Comparison of ENCODE assay signal across 9 cellular contexts in genomic region chr19:44111910-44112463, GRCh38. TPM values are rescaled to one million over a fixed set of nuclear protein-coding genes. Genes with fewer than 3 reads are reported as not detected.
DNase-seq lines count a peak whose midpoint lies in the region; ATAC-seq and TF ChIP-seq lines count a peak whose summit lies in the region.
"Had no signal": no experiment of that assay in that cellular context is flagged by ENCODE, and none has a peak within 500 bp of the region (broad histone marks: within the 10 kb centered on the region; RNA-seq: fewer than 3 reads in every experiment).

No MANE protein-coding gene starts in this region.

- TF ChIP-seq CTCF in PC-9 (conservative IDR thresholded peaks at IDR 0.05), result no peak

- BruUV-seq in PC-9 (replicated peaks; lab: Mats Ljungman, UMichigan), result no TSS peak

- H3K36me3 Mint-ChIP-seq in activated naive CD4-positive, alpha-beta T cell treated with anti-CD3 and anti-CD28 coated beads, Interleukin-2, amount 50 U/mL, for 24 hours, result peaks cover 27% of the 10 kb centered on the region
- peaks cover 10% of the 10 kb centered on the region for H3K36me3 Mint-ChIP-seq in effector memory CD8-positive, alpha-beta T cell (ENCODE audit: insufficient read depth)
- peaks cover 14 to 49% (median 36%) of the 10 kb centered on the region in 5 donors for H3K36me3 Mint-ChIP-seq in naive thymus-derived CD4-positive, alpha-beta T cell

- H3K27me3 ChIP-seq in PC-9 (ENCODE audit: insufficient read depth, low read depth), result no peaks in the 10 kb centered on the region
- no peaks in the 10 kb centered on the region for H3K27me3 ChIP-seq in naive thymus-derived CD4-positive, alpha-beta T cell (ENCODE audit: control insufficient read depth in 2 of 2, insufficient read depth in 2 of 2, low read length in 2 of 2)
- H3K27me3 ChIP-seq: body of pancreas had no signal

- ATAC-seq in effector memory CD8-positive, alpha-beta T cell (replicated peaks), result no peak
- no peak for ATAC-seq in naive thymus-derived CD4-positive, alpha-beta T cell
- ATAC-seq in GM21619 (IDR thresholded peaks at IDR 0.05; ENCODE audit: unreplicated experiment), result no peak
- ATAC-seq: body of pancreas had no signal

- POLR2A ChIA-PET in PC-9 (lab: Charles Lee; ENCODE audit: unreplicated experiment), result no interaction called here
- POLR2A ChIA-PET in naive thymus-derived CD4-positive, alpha-beta T cell (lab: Charles Lee), result interaction anchor here (0.7 kb wide), 2 partner anchors 17 to 19 kb away, joined by 3 to 4 read pairs; no protein-coding TSS in a partner anchor

- H3F3A ChIP-seq in PC-9 (ENCODE audit: insufficient read depth, low read depth), result no peaks in the 10 kb centered on the region

- intact Hi-C loops in PC-9 (cut with micrococcal nuclease; ENCODE audit: unreplicated experiment), result loop anchor here (5.0 to 10.0 kb wide), 2 partner anchors 95 to 193 kb away; partner anchors contain the start of gene ZNF235
- intact Hi-C loops in naive thymus-derived CD4-positive, alpha-beta T cell (cut with micrococcal nuclease), result loop anchor here in 1 of 2 donors (2.0 kb wide), 1 partner anchor 29 kb away; the partner anchor contains the start of gene ZNF234

- H3K4me3 ChIP-seq in PC-9, result peak overlapping the region; percentile 80
- H3K4me3 ChIP-seq in naive thymus-derived CD4-positive, alpha-beta T cell (ENCODE audit: low read length), result peak overlapping the region; percentile 89

- no peak overlapping the region for H3K27ac ChIP-seq in PC-9
- H3K27ac ChIP-seq in naive thymus-derived CD4-positive, alpha-beta T cell (ENCODE audit: low read depth, low read length), result no peak overlapping the region

- H3K27ac Mint-ChIP-seq in activated naive CD4-positive, alpha-beta T cell treated with anti-CD3 and anti-CD28 coated beads, Interleukin-2, amount 50 U/mL, for 24 hours, result no peak overlapping the region
- H3K27ac Mint-ChIP-seq in effector memory CD8-positive, alpha-beta T cell, result no peak overlapping the region
- H3K27ac Mint-ChIP-seq in naive thymus-derived CD4-positive, alpha-beta T cell, result peak overlapping the region in 4 of 9 donors; percentile 13 to 66 (median 37)

- no peak for DNase-seq in activated naive CD4-positive, alpha-beta T cell treated with Interleukin-2 at 50 U/mL for 16 hours
- DNase-seq in PC-9 (peak in 1 of 2 experiments; percentile 11), middle frontal gyrus (ENCODE audit: extremely low spot score, low spot score) (no peak), NCI-H345 treated with DMSO at 0.1 percent for 48 hours (lab: John Stamatoyannopoulos, UW; ENCODE audit: unreplicated experiment) (no peak)
- no peak for DNase-seq in effector memory CD8-positive, alpha-beta T cell
- DNase-seq in naive thymus-derived CD4-positive, alpha-beta T cell, result no peak

- H3K4me1 Mint-ChIP-seq in activated naive CD4-positive, alpha-beta T cell treated with anti-CD3 and anti-CD28 coated beads, Interleukin-2, amount 50 U/mL, for 24 hours, result peaks cover 31% of the 10 kb centered on the region
- peaks cover 7 to 29% of the 10 kb centered on the region in 2 donors for H3K4me1 Mint-ChIP-seq in effector memory CD8-positive, alpha-beta T cell (ENCODE audit: low read depth in 2 of 2)
- peaks cover 16 to 38% (median 31%) of the 10 kb centered on the region in 7 donors for H3K4me1 Mint-ChIP-seq in naive thymus-derived CD4-positive, alpha-beta T cell

- H3K9me3 Mint-ChIP-seq in activated naive CD4-positive, alpha-beta T cell treated with anti-CD3 and anti-CD28 coated beads, Interleukin-2, amount 50 U/mL, for 24 hours, result peaks cover 22% of the 10 kb centered on the region
- H3K9me3 Mint-ChIP-seq in effector memory CD8-positive, alpha-beta T cell, result peaks cover 10 to 17% of the 10 kb centered on the region in 2 donors
- peaks cover 6 to 59% (median 38%) of the 10 kb centered on the region in 11 donors for H3K9me3 Mint-ChIP-seq in naive thymus-derived CD4-positive, alpha-beta T cell

- H4K20me1 ChIP-seq in PC-9 (ENCODE audit: insufficient read depth), result no peaks in the 10 kb centered on the region

- peak overlapping the region; percentile 91 for H2AFZ ChIP-seq in PC-9

- peaks cover 7% of the 10 kb centered on the region; the same call in 1 of the 2 replicates for H3K36me3 ChIP-seq in PC-9 (ENCODE audit: low read depth)
- H3K36me3 ChIP-seq in naive thymus-derived CD4-positive, alpha-beta T cell (ENCODE audit: control insufficient read depth in 2 of 3, insufficient read depth in 3 of 3, low read length in 3 of 3), result peaks cover 0 to 22% (median under 1%) of the 10 kb centered on the region in 3 experiments

- CTCF ChIA-PET in PC-9 (lab: Charles Lee), result no interaction called here
- CTCF ChIA-PET in naive thymus-derived CD4-positive, alpha-beta T cell (lab: Charles Lee), result no interaction called here

- H3K9me2 ChIP-seq in PC-9 (ENCODE audit: insufficient read depth), result no peaks in the 10 kb centered on the region

- peak overlapping the region; percentile 98 for H3K4me3 Mint-ChIP-seq in activated naive CD4-positive, alpha-beta T cell treated with anti-CD3 and anti-CD28 coated beads, Interleukin-2, amount 50 U/mL, for 24 hours
- H3K4me3 Mint-ChIP-seq in effector memory CD8-positive, alpha-beta T cell, result peak overlapping the region; percentile 93 to 97
- peak overlapping the region; percentile 32 to 100 (median 70) for H3K4me3 Mint-ChIP-seq in naive thymus-derived CD4-positive, alpha-beta T cell

- H3K27me3 Mint-ChIP-seq in activated naive CD4-positive, alpha-beta T cell treated with anti-CD3 and anti-CD28 coated beads, Interleukin-2, amount 50 U/mL, for 24 hours, result no peaks in the 10 kb centered on the region
- H3K27me3 Mint-ChIP-seq in effector memory CD8-positive, alpha-beta T cell, result no peaks in the 10 kb centered on the region
- H3K27me3 Mint-ChIP-seq in naive thymus-derived CD4-positive, alpha-beta T cell, result no peaks in the 10 kb centered on the region

- peaks cover 14% of the 10 kb centered on the region; the same call in 1 of the 2 replicates for H3K4me1 ChIP-seq in PC-9 (replicated peaks; ENCODE audit: insufficient read depth)
- H3K4me1 ChIP-seq in naive thymus-derived CD4-positive, alpha-beta T cell (ENCODE audit: control insufficient read depth in 2 of 2, insufficient read depth in 2 of 2, low read length in 2 of 2), result peaks cover 3 to 8% of the 10 kb centered on the region in 2 donors

- no peaks in the 10 kb centered on the region for H3K79me2 ChIP-seq in PC-9 (ENCODE audit: low read depth)

- H3K4me2 ChIP-seq in PC-9, result peak overlapping the region; percentile 91

- peaks cover 34% of the 10 kb centered on the region for H3K9me3 ChIP-seq in PC-9 (ENCODE audit: insufficient read depth, low read depth)
- peaks cover 14 to 42% (median 19%) of the 10 kb centered on the region in 3 experiments for H3K9me3 ChIP-seq in naive thymus-derived CD4-positive, alpha-beta T cell (ENCODE audit: control insufficient read depth in 2 of 3, low read length in 3 of 3)

RNA-seq across cellular contexts. Expression of gene ZNF225, which starts 1.2 kb away (rescaled TPM):
- 3.5 and 5.4 TPM in 2 replicates for total RNA-seq in PC-9 (2021)
- total RNA-seq in naive thymus-derived CD4-positive, alpha-beta T cell, result 10 to 100 TPM in 1 of 5 experiments, 1 to 10 TPM in 3, under 1 TPM in 1; 0.69 to 13.0 (median 5.1) TPM
- polyA plus RNA-seq in naive thymus-derived CD4-positive, alpha-beta T cell, result 1 to 10 TPM; 1.9 to 5.8 TPM

RNA-seq across cellular contexts. Expression of gene ZNF224, which starts 17.8 kb away (rescaled TPM):
- total RNA-seq in PC-9 (2021), result 29.3 and 30.9 TPM in 2 replicates
- total RNA-seq in naive thymus-derived CD4-positive, alpha-beta T cell, result 10 to 100 TPM; 35.0 to 82.0 (median 44.2) TPM
- 10 to 100 TPM; 11.1 to 17.1 TPM for polyA plus RNA-seq in naive thymus-derived CD4-positive, alpha-beta T cell

RNA-seq across cellular contexts. Expression of gene ZNF234, which starts 29.4 kb away (rescaled TPM):
- total RNA-seq in PC-9 (2021), result 6.0 and 8.6 TPM in 2 replicates
- total RNA-seq in naive thymus-derived CD4-positive, alpha-beta T cell, result 10 to 100 TPM in 3 of 5 experiments, 1 to 10 TPM in 2; 2.8 to 25.2 (median 13.4) TPM
- polyA plus RNA-seq in naive thymus-derived CD4-positive, alpha-beta T cell, result 1 to 10 TPM; 3.7 to 9.5 TPM

RNA-seq across cellular contexts. Expression of gene ZNF284, which starts 40.0 kb away (rescaled TPM):
- 1.9 and 2.0 TPM in 2 replicates for total RNA-seq in PC-9 (2021)
- total RNA-seq in naive thymus-derived CD4-positive, alpha-beta T cell, result 1 to 10 TPM; 1.9 to 4.4 (median 2.4) TPM
- under 1 TPM; 0.54 to 0.61 TPM for polyA plus RNA-seq in naive thymus-derived CD4-positive, alpha-beta T cell

RNA-seq across cellular contexts. Expression of gene ZNF226, which starts 52.9 kb away (rescaled TPM):
- total RNA-seq in PC-9 (2021), result 12.9 and 21.7 TPM in 2 replicates
- total RNA-seq in naive thymus-derived CD4-positive, alpha-beta T cell, result 10 to 100 TPM; 14.0 to 59.9 (median 20.3) TPM
- polyA plus RNA-seq in naive thymus-derived CD4-positive, alpha-beta T cell, result 10 to 100 TPM; 26.0 to 28.1 TPM
